ENCODE assay signal across 25 cellular contexts in genomic region chr2:210592706-210593105, GRCh38.
"Had no signal": no experiment of that assay in that cellular context is flagged by ENCODE, and none has a peak within 500 bp of the region (broad histone marks: within the 10 kb centered on the region; RNA-seq: fewer than 3 reads in every experiment).

No MANE protein-coding gene starts in this region.

- FAIRE-seq: endometrium, keratinocyte, small intestine had no signal

- DNase-seq: cortex of kidney; effector memory CD8-positive, alpha-beta T cell; erythroblast; esophagus squamous epithelium; foreskin melanocyte; left ventricle myocardium superior; lower lobe of right lung; naive thymus-derived CD8-positive, alpha-beta T cell; nephron progenitor cell; right lobe of liver; small intestine; stimulated activated CD4-positive, alpha-beta T cell treated with anti-CD3 and anti-CD28 coated beads, Interleukin-12 subunit alpha, Interleukin-12 subunit beta, amount 100 ng/mL, for 4 hours; stimulated activated CD4-positive, alpha-beta T cell treated with anti-CD3 and anti-CD28 coated beads, Interleukin-1b, Interleukin-23, amount 100 ng/mL, for 48 hours; stimulated activated CD4-positive, alpha-beta T cell treated with anti-CD3 and anti-CD28 coated beads, Interleukin-4, amount 100 ng/mL, for 1 hour; stimulated activated CD8-positive, alpha-beta memory T cell treated with anti-CD3 and anti-CD28 coated beads, Interleukin-4, amount 100 ng/mL, for 48 hours; stimulated activated naive CD4-positive, alpha-beta T cell; stimulated activated naive CD8-positive, alpha-beta T cell treated with anti-CD3 and anti-CD28 coated beads, Interleukin-15, amount 100 ng/mL, for 72 hours; thyroid gland had no signal

- H2AFZ ChIP-seq: parathyroid adenoma had no signal

- H3K27ac ChIP-seq: esophagus squamous epithelium, lower lobe of right lung, neutrophil, parathyroid adenoma, right lobe of liver, suprapubic skin, thyroid gland had no signal

- H3K9me3 ChIP-seq: esophagus squamous epithelium, lower lobe of right lung, neutrophil, right lobe of liver, suprapubic skin, thyroid gland had no signal

- H3K27me3 ChIP-seq: esophagus squamous epithelium, neutrophil, right lobe of liver, suprapubic skin, thyroid gland had no signal

- H3K27ac Mint-ChIP-seq: effector memory CD8-positive, alpha-beta T cell; naive thymus-derived CD8-positive, alpha-beta T cell; progenitor cell of endocrine pancreas; stimulated activated naive CD8-positive, alpha-beta T cell treated with anti-CD3 and anti-CD28 coated beads, Interleukin-15, amount 100 ng/mL, for 72 hours; type B pancreatic cell had no signal

- H3K79me2 ChIP-seq: parathyroid adenoma had no signal

- H3K4me3 Mint-ChIP-seq: effector memory CD8-positive, alpha-beta T cell; naive thymus-derived CD8-positive, alpha-beta T cell; nephron progenitor cell; stimulated activated naive CD8-positive, alpha-beta T cell treated with anti-CD3 and anti-CD28 coated beads, Interleukin-15, amount 100 ng/mL, for 72 hours; type B pancreatic cell had no signal

- H3K4me1 Mint-ChIP-seq: naive thymus-derived CD8-positive, alpha-beta T cell; nephron progenitor cell; stimulated activated naive CD8-positive, alpha-beta T cell treated with anti-CD3 and anti-CD28 coated beads, Interleukin-15, amount 100 ng/mL, for 72 hours had no signal

- H3K9me3 Mint-ChIP-seq: effector memory CD8-positive, alpha-beta T cell; stimulated activated naive CD8-positive, alpha-beta T cell treated with anti-CD3 and anti-CD28 coated beads, Interleukin-15, amount 100 ng/mL, for 72 hours had no signal

- H3K4me3 ChIP-seq: esophagus squamous epithelium, lower lobe of right lung, right lobe of liver, suprapubic skin, thyroid gland had no signal

- H3K4me1 ChIP-seq: esophagus squamous epithelium, lower lobe of right lung, parathyroid adenoma, right lobe of liver, suprapubic skin, thyroid gland had no signal

- H3K9ac ChIP-seq: parathyroid adenoma had no signal

- H3K27me3 Mint-ChIP-seq: effector memory CD8-positive, alpha-beta T cell; progenitor cell of endocrine pancreas; stimulated activated naive CD8-positive, alpha-beta T cell treated with anti-CD3 and anti-CD28 coated beads, Interleukin-15, amount 100 ng/mL, for 72 hours; type B pancreatic cell had no signal

- H3K36me3 ChIP-seq: esophagus squamous epithelium, lower lobe of right lung, neutrophil, suprapubic skin, thyroid gland had no signal

- H3K36me3 Mint-ChIP-seq: type B pancreatic cell had no signal
